In genomic region chr10:90168244-90168643, GRCh38 we compare ENCODE assay signal across 27 cellular contexts.
"Had no signal": no experiment of that assay in that cellular context is flagged by ENCODE, and none has a peak within 500 bp of the region (broad histone marks: within the 10 kb centered on the region; RNA-seq: fewer than 3 reads in every experiment).

No MANE protein-coding gene starts in this region.

- H3K27me3 ChIP-seq: colonic mucosa, esophagus squamous epithelium, neutrophil, right lobe of liver, suprapubic skin, transverse colon, upper lobe of right lung, uterus had no signal

- H3K4me3 ChIP-seq: colonic mucosa, esophagus squamous epithelium, lung, mucosa of descending colon, right lobe of liver, suprapubic skin, transverse colon, upper lobe of right lung, uterus had no signal

- H3K9me3 Mint-ChIP-seq: endodermal cell; stimulated activated naive CD8-positive, alpha-beta T cell treated with anti-CD3 and anti-CD28 coated beads, Interleukin-15, amount 100 ng/mL, for 72 hours had no signal

- H3K27ac Mint-ChIP-seq: dendritic cell treated with granulocyte-macrophage colony-stimulating factor and Interleukin-4, amounts not matched to agents 40 ng/mL and 50 ng/mL, for 4 days; endodermal cell; memory B cell; naive B cell; natural killer cell treated with Interleukin-12 subunit alpha and Interleukin-12 subunit beta and Interleukin-15 and Interleukin-18, amount 100 ng/mL, for 72 hours; progenitor cell of endocrine pancreas; stimulated activated naive CD8-positive, alpha-beta T cell treated with anti-CD3 and anti-CD28 coated beads, Interleukin-15, amount 100 ng/mL, for 72 hours had no signal

- DNase-seq: colonic mucosa; effector CD8-positive, alpha-beta T cell; endodermal cell; esophagus squamous epithelium; head of caudate nucleus; kidney; mucosa of descending colon; naive B cell; right lobe of liver; small intestine; stimulated activated CD4-positive, alpha-beta T cell treated with anti-CD3 and anti-CD28 coated beads, Interleukin-15, amount 100 ng/mL, for 24 hours; stimulated activated CD4-positive, alpha-beta T cell treated with anti-CD3 and anti-CD28 coated beads, Interleukin-2, amount 100 ng/mL, for 48 hours; stimulated activated naive CD4-positive, alpha-beta T cell; stimulated activated naive CD8-positive, alpha-beta T cell treated with anti-CD3 and anti-CD28 coated beads, Interleukin-15, amount 100 ng/mL, for 72 hours; transverse colon; upper lobe of right lung; uterus had no signal

- FAIRE-seq: frontal cortex, kidney, small intestine had no signal

- H3K36me3 Mint-ChIP-seq: natural killer cell treated with Interleukin-12 subunit alpha and Interleukin-12 subunit beta and Interleukin-15 and Interleukin-18, amount 100 ng/mL, for 72 hours had no signal

- H3K27me3 Mint-ChIP-seq: dendritic cell treated with granulocyte-macrophage colony-stimulating factor and Interleukin-4, amounts not matched to agents 40 ng/mL and 50 ng/mL, for 4 days; naive B cell; natural killer cell treated with Interleukin-12 subunit alpha and Interleukin-12 subunit beta and Interleukin-15 and Interleukin-18, amount 100 ng/mL, for 72 hours; progenitor cell of endocrine pancreas had no signal

- H3K4me3 Mint-ChIP-seq: dendritic cell treated with granulocyte-macrophage colony-stimulating factor and Interleukin-4, amounts not matched to agents 40 ng/mL and 50 ng/mL, for 4 days; endodermal cell; memory B cell; naive B cell; natural killer cell treated with Interleukin-12 subunit alpha and Interleukin-12 subunit beta and Interleukin-15 and Interleukin-18, amount 100 ng/mL, for 72 hours; neural crest cell; stimulated activated naive CD8-positive, alpha-beta T cell treated with anti-CD3 and anti-CD28 coated beads, Interleukin-15, amount 100 ng/mL, for 72 hours had no signal

- ATAC-seq: left lobe of liver; mucosa of descending colon; natural killer cell treated with Interleukin-12 subunit alpha and Interleukin-12 subunit beta and Interleukin-15 and Interleukin-18, amount 100 ng/mL, for 72 hours; right lobe of liver; stimulated activated naive CD8-positive, alpha-beta T cell treated with anti-CD3 and anti-CD28 coated beads, Interleukin-15, amount 100 ng/mL, for 72 hours; upper lobe of right lung had no signal

- H3K4me1 Mint-ChIP-seq: endodermal cell; memory B cell; naive B cell; neural crest cell; stimulated activated naive CD8-positive, alpha-beta T cell treated with anti-CD3 and anti-CD28 coated beads, Interleukin-15, amount 100 ng/mL, for 72 hours had no signal

- H3K36me3 ChIP-seq: colonic mucosa, esophagus squamous epithelium, neutrophil, right lobe of liver, suprapubic skin, transverse colon, upper lobe of right lung, uterus had no signal
